9 cellular contexts compared by ENCODE assay signal in genomic region chr3:192850501-192850981, GRCh38.
DNase-seq lines count a peak whose midpoint lies in the region; ATAC-seq and TF ChIP-seq lines count a peak whose summit lies in the region.
"Had no signal": no experiment of that assay in that cellular context is flagged by ENCODE, and none has a peak within 500 bp of the region (broad histone marks: within the 10 kb centered on the region; RNA-seq: fewer than 3 reads in every experiment).

No MANE protein-coding gene starts in this region.

- no peak for TF ChIP-seq EP300 in ovary (IDR thresholded peaks at IDR 0.05)

- H3K27me3 Mint-ChIP-seq in activated naive CD4-positive, alpha-beta T cell treated with anti-CD3 and anti-CD28 coated beads for 36 hours (ENCODE audit: low read depth), result peaks cover 5% of the 10 kb centered on the region
- H3K27me3 Mint-ChIP-seq in CD8-positive, alpha-beta T cell (ENCODE audit: low read depth), result no peaks in the 10 kb centered on the region
- H3K27me3 Mint-ChIP-seq: central memory CD8-positive, alpha-beta T cell had no signal

- no peaks in the 10 kb centered on the region for H3K36me3 ChIP-seq in ovary
- H3K36me3 ChIP-seq in CD8-positive, alpha-beta T cell (ENCODE audit: insufficient read depth, low read length), result no peaks in the 10 kb centered on the region

- in situ Hi-C loops in KBM-7 (cut with MboI; ENCODE audit: low pct_unique_long_range_greater_than_20kb, low sequenced_read_pairs), result no loop called here

- WGBS in ovary, 3 donors, result 84 to 87% (median 85%) methylated on average over 11 of the region's 11 CpGs

- CTCF ChIA-PET in activated naive CD4-positive, alpha-beta T cell treated with anti-CD3 and anti-CD28 coated beads for 36 hours (lab: Charles Lee), result interaction anchor here (0.6 to 1.0 kb wide), 4 partner anchors 11 to 191 kb away, joined by 3 to 5 read pairs (median 5); no protein-coding TSS in a partner anchor
- CTCF ChIA-PET in CD8-positive, alpha-beta T cell (lab: Charles Lee), result no interaction called here

- peak; percentile 60 for ATAC-seq in GM21576 (IDR thresholded peaks at IDR 0.05; ENCODE audit: unreplicated experiment)
- no peak for ATAC-seq in CD8-positive, alpha-beta T cell

- POLR2A ChIA-PET in CD8-positive, alpha-beta T cell (lab: Charles Lee), result no interaction called here

- TF ChIP-seq POLR2A in ovary (IDR thresholded peaks at IDR 0.05), result no peak

- peak overlapping the region; percentile 22 for H3K4me3 Mint-ChIP-seq in activated naive CD4-positive, alpha-beta T cell treated with anti-CD3 and anti-CD28 coated beads for 36 hours
- no peak overlapping the region for H3K4me3 Mint-ChIP-seq in CD8-positive, alpha-beta T cell
- H3K4me3 Mint-ChIP-seq: central memory CD8-positive, alpha-beta T cell had no signal

- H3K4me3 ChIP-seq in ovary, result no peak overlapping the region
- no peak overlapping the region for H3K4me3 ChIP-seq in CD8-positive, alpha-beta T cell (ENCODE audit: low read depth, low read length)

- H3K9me3 ChIP-seq in ovary, result no peaks in the 10 kb centered on the region
- no peaks in the 10 kb centered on the region for H3K9me3 ChIP-seq in CD8-positive, alpha-beta T cell (ENCODE audit: low read length)

- no peak for TF ChIP-seq CTCF in ovary (IDR thresholded peaks at IDR 0.05)
- no peak for TF ChIP-seq CTCF in CD8-positive, alpha-beta T cell (IDR thresholded peaks at IDR 0.05)

- intact Hi-C loops in activated naive CD4-positive, alpha-beta T cell treated with anti-CD3 and anti-CD28 coated beads for 36 hours (cut with micrococcal nuclease), result loop anchor here (1.0 kb wide), 6 partner anchors 12 to 174 kb away; no protein-coding TSS in a partner anchor
- intact Hi-C loops in ovary (cut with DNase I), result no loop called here
- intact Hi-C loops in CD8-positive, alpha-beta T cell (cut with DNase I, micrococcal nuclease), result no loop called here

- H3K27me3 ChIP-seq in ovary, result no peaks in the 10 kb centered on the region
- H3K27me3 ChIP-seq in CD8-positive, alpha-beta T cell (ENCODE audit: insufficient read depth, low read length), result no peaks in the 10 kb centered on the region

- H3K9me3 Mint-ChIP-seq in activated naive CD4-positive, alpha-beta T cell treated with anti-CD3 and anti-CD28 coated beads for 36 hours, result no peaks in the 10 kb centered on the region
- no peaks in the 10 kb centered on the region for H3K9me3 Mint-ChIP-seq in CD8-positive, alpha-beta T cell

- peak overlapping the region; percentile 84 for H3K27ac Mint-ChIP-seq in activated naive CD4-positive, alpha-beta T cell treated with anti-CD3 and anti-CD28 coated beads for 36 hours
- H3K27ac Mint-ChIP-seq in CD8-positive, alpha-beta T cell, result no peak overlapping the region

- H3K4me1 ChIP-seq in ovary (ENCODE audit: insufficient read depth), result peaks cover 5% of the 10 kb centered on the region
- no peaks in the 10 kb centered on the region for H3K4me1 ChIP-seq in CD8-positive, alpha-beta T cell (ENCODE audit: insufficient read depth, low read length)

- peaks cover 47% of the 10 kb centered on the region for H3K4me1 Mint-ChIP-seq in activated naive CD4-positive, alpha-beta T cell treated with anti-CD3 and anti-CD28 coated beads for 36 hours (ENCODE audit: low read depth)
- H3K4me1 Mint-ChIP-seq in CD8-positive, alpha-beta T cell (ENCODE audit: low read depth), result no peaks in the 10 kb centered on the region

- no peak overlapping the region for H3K27ac ChIP-seq in ovary
- no peak overlapping the region for H3K27ac ChIP-seq in CD8-positive, alpha-beta T cell (ENCODE audit: low read depth, low read length)

- DNase-seq in GM03348 (ENCODE audit: low spot score), result peak; percentile 37
- peak; percentile 44 for DNase-seq in KBM-7
- DNase-seq in activated naive CD4-positive, alpha-beta T cell treated with anti-CD3 and anti-CD28 coated beads for 36 hours, result peak; percentile 73
- DNase-seq in renal cortical epithelial cell (ENCODE audit: low read depth), result peak; percentile 74
- DNase-seq in ovary, result no peak
- no peak for DNase-seq in CD8-positive, alpha-beta T cell
- DNase-seq in NCI-H2081 (lab: John Stamatoyannopoulos, UW), result no peak

- no peaks in the 10 kb centered on the region for H3K36me3 Mint-ChIP-seq in activated naive CD4-positive, alpha-beta T cell treated with anti-CD3 and anti-CD28 coated beads for 36 hours (ENCODE audit: low read depth)
- no peaks in the 10 kb centered on the region for H3K36me3 Mint-ChIP-seq in CD8-positive, alpha-beta T cell

Comparison
In these comparisons a context has a peak if more than half of its experiments do, and no peak if none do; other contexts are left out.
1. DNase-seq: peak in GM03348 (single experiment), KBM-7 (single experiment), activated naive CD4-positive, alpha-beta T cell treated with anti-CD3 and anti-CD28 coated beads for 36 hours (single experiment) and renal cortical epithelial cell (single experiment); none in ovary (0 of 5), CD8-positive, alpha-beta T cell (0 of 7) and NCI-H2081 (0 of 2).